In genomic region chr2:210442869-210443268, GRCh38 we compare ENCODE assay signal across 15 cellular contexts. TPM values are rescaled to one million over a fixed set of nuclear protein-coding genes. Genes with fewer than 3 reads are reported as not detected.
DNase-seq lines count a peak whose midpoint lies in the region; ATAC-seq lines count a peak whose summit lies in the region.
"Had no signal": no experiment of that assay in that cellular context is flagged by ENCODE, and none has a peak within 500 bp of the region (broad histone marks: within the 10 kb centered on the region; RNA-seq: fewer than 3 reads in every experiment).

No MANE protein-coding gene starts in this region.

- peaks cover 10 to 16% of the 10 kb centered on the region in 2 donors for H3K4me1 Mint-ChIP-seq in stimulated activated naive B cell treated with anti-CD40 and anti-IgM and Interleukin-4, amounts not matched to agents 10 μg/mL and 1 μg/mL and 100 μg/mL, for 72 hours

- H3K27me3 Mint-ChIP-seq in stimulated activated naive B cell treated with anti-CD40 and anti-IgM and Interleukin-4, amounts not matched to agents 10 μg/mL and 1 μg/mL and 100 μg/mL, for 72 hours, result no peaks in the 10 kb centered on the region
- H3K27me3 Mint-ChIP-seq: activated CD4-positive, alpha-beta memory T cell treated with anti-CD3 and anti-CD28 coated beads, Interleukin-2, amount 10 ng/mL, durations not matched to agents 7 days and 5 days; stimulated activated naive CD8-positive, alpha-beta T cell treated with anti-CD3 and anti-CD28 coated beads, Interleukin-15, Interleukin-2, amounts not matched to agents 100 ng/mL and 50 ng/mL, for 24 hours had no signal

- H3K4me1 ChIP-seq in aorta (ENCODE audit: control insufficient read depth in 1 of 2, insufficient read depth in 2 of 2, low read length in 2 of 2), result no peaks in the 10 kb centered on the region

- no peaks in the 10 kb centered on the region for H3K27me3 ChIP-seq in aorta (ENCODE audit: control insufficient read depth in 1 of 2, insufficient read depth in 2 of 2, low read length in 1 of 2)
- H3K27me3 ChIP-seq: sigmoid colon had no signal

- peak; percentile 34 for DNase-seq in NOMO-1 treated with DMSO at 0.1 percent for 48 hours (lab: John Stamatoyannopoulos, UW; ENCODE audit: unreplicated experiment)
- DNase-seq in stimulated activated naive B cell treated with anti-CD40 and anti-IgM and Interleukin-4, amounts not matched to agents 10 μg/mL and 1 μg/mL and 100 μg/mL, for 72 hours, result no peak
- DNase-seq in aorta, result no peak
- DNase-seq in NCI-H1930 (lab: John Stamatoyannopoulos, UW), result no peak
- DNase-seq: activated CD4-positive, alpha-beta memory T cell treated with anti-CD3 and anti-CD28 coated beads, Interleukin-2, amount 10 ng/mL, durations not matched to agents 7 days and 5 days; CD8-positive, alpha-beta T cell; mesendoderm; NCI-H1417 treated with DMSO at 0.1 percent for 48 hours; NCI-H524 treated with DMSO at 0.1 percent for 48 hours; sigmoid colon had no signal

- H3K4me3 Mint-ChIP-seq in stimulated activated naive B cell treated with anti-CD40 and anti-IgM and Interleukin-4, amounts not matched to agents 10 μg/mL and 1 μg/mL and 100 μg/mL, for 72 hours, result no peak overlapping the region
- H3K4me3 Mint-ChIP-seq: activated CD4-positive, alpha-beta memory T cell treated with anti-CD3 and anti-CD28 coated beads, Interleukin-2, amount 10 ng/mL, durations not matched to agents 7 days and 5 days; CD8-positive, alpha-beta T cell; stimulated activated naive CD8-positive, alpha-beta T cell treated with anti-CD3 and anti-CD28 coated beads, Interleukin-15, Interleukin-2, amounts not matched to agents 100 ng/mL and 50 ng/mL, for 24 hours had no signal

- H3K4me3 ChIP-seq in aorta (ENCODE audit: low read length in 2 of 2), result no peak overlapping the region
- H3K4me3 ChIP-seq: sigmoid colon had no signal

- no peak overlapping the region for H3K27ac Mint-ChIP-seq in stimulated activated naive B cell treated with anti-CD40 and anti-IgM and Interleukin-4, amounts not matched to agents 10 μg/mL and 1 μg/mL and 100 μg/mL, for 72 hours
- H3K27ac Mint-ChIP-seq: activated CD4-positive, alpha-beta memory T cell treated with anti-CD3 and anti-CD28 coated beads, Interleukin-2, amount 10 ng/mL, durations not matched to agents 7 days and 5 days; CD8-positive, alpha-beta T cell; stimulated activated naive CD8-positive, alpha-beta T cell treated with anti-CD3 and anti-CD28 coated beads, Interleukin-15, Interleukin-2, amounts not matched to agents 100 ng/mL and 50 ng/mL, for 24 hours had no signal

- 96 to 100% methylated on average over 1 of the region's 1 CpG for whole genome bisulfite sequencing in aorta, 2 donors

- H3K9me3 ChIP-seq in aorta (ENCODE audit: control insufficient read depth, low read length), result no peaks in the 10 kb centered on the region

- H3K36me3 Mint-ChIP-seq in stimulated activated naive B cell treated with anti-CD40 and anti-IgM and Interleukin-4, amounts not matched to agents 10 μg/mL and 1 μg/mL and 100 μg/mL, for 72 hours, result peaks cover 32 to 40% of the 10 kb centered on the region in 2 donors

- intact Hi-C loops in aorta (cut with DNase I), result no loop called here

- peaks cover 10 to 13% of the 10 kb centered on the region in 2 donors for H3K9me3 Mint-ChIP-seq in stimulated activated naive B cell treated with anti-CD40 and anti-IgM and Interleukin-4, amounts not matched to agents 10 μg/mL and 1 μg/mL and 100 μg/mL, for 72 hours

- peak; percentile 21 for ATAC-seq in GM19397 (IDR thresholded peaks at IDR 0.05; ENCODE audit: unreplicated experiment)
- ATAC-seq in HG02759 (IDR thresholded peaks at IDR 0.05; ENCODE audit: unreplicated experiment), result peak; percentile 24
- ATAC-seq in stimulated activated naive B cell treated with anti-CD40 and anti-IgM and Interleukin-4, amounts not matched to agents 10 μg/mL and 1 μg/mL and 100 μg/mL, for 72 hours (replicated peaks), result peak; percentile 56 to 59
- ATAC-seq in aorta (ENCODE audit: low FRiP score), result no peak
- no peak for ATAC-seq in HG03469 (IDR thresholded peaks at IDR 0.05; ENCODE audit: unreplicated experiment)
- ATAC-seq: CD8-positive, alpha-beta T cell; HepG2 had no signal

- no peak overlapping the region for H3K27ac ChIP-seq in aorta (ENCODE audit: low read depth in 1 of 2, low read length in 2 of 2)
- H3K27ac ChIP-seq: sigmoid colon had no signal

- H3K36me3 ChIP-seq in aorta (ENCODE audit: control insufficient read depth in 1 of 2, insufficient read depth in 2 of 2, low read length in 1 of 2), result peaks cover 1 to 2% of the 10 kb centered on the region in 2 donors

RNA-seq across cellular contexts. Expression of gene LANCL1, which starts 33.7 kb away (rescaled TPM):
- 10 to 100 TPM; 33.3 to 39.3 TPM for total RNA-seq in aorta
- polyA plus RNA-seq in aorta, result 10 to 100 TPM; 16.4 to 24.5 TPM

Comparison
In these comparisons a context has a peak if more than half of its experiments do, and no peak if none do; other contexts are left out.
1. ATAC-seq: peak in GM19397 (single experiment), HG02759 (single experiment) and stimulated activated naive B cell treated with anti-CD40 and anti-IgM and Interleukin-4, amounts not matched to agents 10 μg/mL and 1 μg/mL and 100 μg/mL, for 72 hours (2 of 2); none in aorta (single experiment) and HG03469 (single experiment).